Comparison of ENCODE assay signal across 8 cellular contexts in genomic region chr9:99118782-99119466, GRCh38. TPM values are rescaled to one million over a fixed set of nuclear protein-coding genes. Genes with fewer than 3 reads are reported as not detected.
DNase-seq lines count a peak whose midpoint lies in the region; ATAC-seq, FAIRE-seq and TF ChIP-seq lines count a peak whose summit lies in the region.

No MANE protein-coding gene starts in this region.

- CTCF ChIA-PET in OCI-LY7 (lab: Charles Lee; ENCODE audit: unreplicated experiment), result interaction anchor here (0.6 kb wide), 1 partner anchor 105 kb away, joined by 3 read pairs; no protein-coding TSS in a partner anchor
- CTCF ChIA-PET in K562 (lab: Yijun Ruan, JAX; ENCODE audit: low intra/inter-chr PET ratio), result no interaction called here

- H3K9me2 ChIP-seq in OCI-LY7 (ENCODE audit: insufficient read depth, low read length), result no peaks in the 10 kb centered on the region

- peak overlapping the region; percentile 100 for H3K27ac ChIP-seq in OCI-LY7 (ENCODE audit: low read depth, low read length, poor library complexity, severe bottlenecking)
- no peak overlapping the region for H3K27ac ChIP-seq in K562 (ENCODE audit: extremely low read depth, low read depth, low read length)

- peaks cover 7% of the 10 kb centered on the region for H3K36me3 ChIP-seq in OCI-LY7 (ENCODE audit: insufficient read depth, low read length)
- H3K36me3 ChIP-seq in K562 (ENCODE audit: control insufficient read depth, insufficient read depth, low read length), result peaks cover 11% of the 10 kb centered on the region; the same call in 2 of the 3 replicates

- in situ Hi-C loops in K562 (cut with MboI), result no loop called here

- DNase-seq in OCI-LY7 (ENCODE audit: low spot score) (peak; percentile 81), K562 (ENCODE audit: extremely low read depth in 1 of 4, low spot score in 3 of 4) (no peak), H4 (ENCODE audit: low spot score) (no peak), NCI-H748 (lab: John Stamatoyannopoulos, UW; ENCODE audit: unreplicated experiment) (no peak), AG08396 (ENCODE audit: low spot score) (no peak), SHP77 (lab: John Stamatoyannopoulos, UW) (no peak)

- peaks cover 95% of the 10 kb centered on the region for H3K4me1 ChIP-seq in OCI-LY7 (ENCODE audit: insufficient read depth, low read length, poor library complexity, severe bottlenecking)
- H3K4me1 ChIP-seq in K562 (replicated peaks in 1 of 2; ENCODE audit: control insufficient read depth in 2 of 2, insufficient read depth in 2 of 2, low read length in 2 of 2), result peaks cover 2 to 34% of the 10 kb centered on the region in 2 experiments; a peak in 4 of 5 replicates

- H3K79me2 ChIP-seq in OCI-LY7 (ENCODE audit: insufficient read depth, low read depth, low read length), result peaks cover 85% of the 10 kb centered on the region
- H3K79me2 ChIP-seq in K562 (ENCODE audit: control insufficient read depth, insufficient read depth, low read length), result peaks cover 100% of the 10 kb centered on the region

- no peak for TF ChIP-seq RAD21 in K562 (CRISPR knock-in tag; conservative IDR thresholded peaks at IDR 0.05 in 1 of 2, IDR thresholded peaks at IDR 0.05 in 1 of 2)

- no peak for TF ChIP-seq CTCF in OCI-LY7 (conservative IDR thresholded peaks at IDR 0.05; ENCODE audit: low read length)
- TF ChIP-seq CTCF in K562 (IDR thresholded peaks at IDR 0.05 in 2 of 3, conservative IDR thresholded peaks at IDR 0.05 in 1 of 3; ENCODE audit: insufficient read depth in 2 of 3, low read depth in 1 of 3, low read length in 3 of 3), result no peak

- ATAC-seq in GM18868 (IDR thresholded peaks at IDR 0.05; ENCODE audit: unreplicated experiment) (peak; percentile 98), HG02852 (IDR thresholded peaks at IDR 0.05; ENCODE audit: unreplicated experiment) (peak; percentile 98), K562 (no peak)

- no peak for TF ChIP-seq POLR2A in K562 (conservative IDR thresholded peaks at IDR 0.05)

- H2AFZ ChIP-seq in OCI-LY7 (ENCODE audit: low read length) (peak overlapping the region; percentile 15; the same call in 1 of the 2 replicates), K562 (ENCODE audit: low read depth, low read length) (no peak overlapping the region)

- POLR2A ChIA-PET in OCI-LY7 (lab: Charles Lee) (interaction anchor here (0.6 to 5.2 kb wide), 16 partner anchors 8 to 925 kb away, joined by 3 to 53 read pairs (median 5); partner anchors contain the start of genes ALG2 and TGFBR1), K562 (lab: Yijun Ruan, JAX) (no interaction called here)

- H4K20me1 ChIP-seq in OCI-LY7 (ENCODE audit: insufficient read depth, low read length) (no peaks in the 10 kb centered on the region), K562 (replicated peaks; ENCODE audit: control insufficient read depth, insufficient read depth, low read length) (peaks cover 15% of the 10 kb centered on the region)

- H3K4me3 ChIP-seq in OCI-LY7 (ENCODE audit: low read depth, low read length, poor library complexity, severe bottlenecking) (peak overlapping the region; percentile 63), K562 (no peak overlapping the region)

- no peak for FAIRE-seq in K562 (lab: Jason Lieb, UNC)

- H3K9ac ChIP-seq in K562 (ENCODE audit: insufficient read depth in 1 of 2, low read depth in 2 of 2, low read length in 2 of 2), result no peak overlapping the region

- H3K27me3 ChIP-seq in K562 (ENCODE audit: control insufficient read depth in 2 of 2, insufficient read depth in 2 of 2, low read length in 2 of 2), result no peaks in the 10 kb centered on the region

- intact Hi-C loops in OCI-LY7 (cut with micrococcal nuclease; ENCODE audit: unreplicated experiment) (loop anchor here (10.0 kb wide), 1 partner anchor 976 kb away; the partner anchor contains the start of genes ERP44 and INVS), K562 (cut with micrococcal nuclease) (no loop called here)

- TF ChIP-seq EP300 in K562 (IDR thresholded peaks at IDR 0.05; ENCODE audit: low read length), result no peak

- BruUV-seq in OCI-LY7 (replicated peaks; lab: Mats Ljungman, UMichigan) (no TSS peak), K562 (replicated peaks; lab: Mats Ljungman, UMichigan) (no TSS peak)

- H3K4me2 ChIP-seq in OCI-LY7 (ENCODE audit: low read length), result peak overlapping the region; percentile 91
- H3K4me2 ChIP-seq in K562 (ENCODE audit: insufficient read depth, low read length), result no peak overlapping the region

- 67% methylated on average over 7 of the region's 7 CpGs for WGBS in K562 (ENCODE audit: insufficient coverage, low coverage, missing lambda C conversion rate)

- H3K9me1 ChIP-seq in K562 (ENCODE audit: control insufficient read depth, insufficient read depth, low read length), result no peaks in the 10 kb centered on the region

- H3K9me3 ChIP-seq in OCI-LY7 (ENCODE audit: low read length) (peaks cover 6% of the 10 kb centered on the region; the same call in 1 of the 2 replicates), K562 (replicated peaks; ENCODE audit: control insufficient read depth, insufficient read depth, low read depth, low read length) (no peaks in the 10 kb centered on the region)

TF ChIP-seq in K562, 482 proteins besides CTCF, POLR2A, EP300 and RAD21:
- TF ChIP-seq KDM1A (IDR thresholded peaks at IDR 0.05), result peak; percentile 22 to 31; a peak in 1 of 4 replicates
- TF ChIP-seq RCOR1 (IDR thresholded peaks at IDR 0.05; ENCODE audit: borderline replicate concordance in 1 of 2, low read depth in 2 of 2, low read length in 2 of 2), result peak in 1 of 2 experiments; percentile 41; a peak in 1 of 4 replicates
- TF ChIP-seq GABPB2 (CRISPR knock-in tag; conservative IDR thresholded peaks at IDR 0.05), result no peak

RNA-seq across cellular contexts. Expression of gene TGFBR1, which starts 14.0 kb away (rescaled TPM):
- total RNA-seq in OCI-LY7 (2014; rRNA removed; shearing (Covaris generic)), result 13.6 and 14.3 TPM in 2 replicates
- total RNA-seq in OCI-LY7 (2022) (36.7 and 43.6 TPM in 2 replicates), K562 (2014; rRNA removed) (22.0 and 23.8 TPM in 2 replicates), K562 (2014; rRNA removed; fragmentation: Illumina TruSeq; extraction: Trizol) (43.7 and 52.6 TPM in 2 replicates), K562 (2015; rRNA removed; fragmentation: Illumina TruSeq; extraction: Trizol) (39.6 and 42.7 TPM in 2 replicates), K562 (2021) (47.1 and 51.9 TPM in 2 replicates)
- 128 and 138 TPM in 2 replicates for total RNA-seq in K562 (2011; cell fraction: chromatin; rRNA removed; ENCODE audit: low replicate concordance)
- 54.0 and 59.5 TPM in 2 replicates for total RNA-seq in K562 (2011; cell fraction: nucleolus; rRNA removed)
- total RNA-seq in K562 (2011; cell fraction: nucleoplasm; rRNA removed), result 105 and 166 TPM in 2 replicates
- polyA plus RNA-seq in K562 (2011; rRNA removed) (60.6 and 62.4 TPM in 2 replicates), K562 (2014; fragmentation: Illumina TruSeq; extraction: Trizol) (21.0 and 22.9 TPM in 2 replicates), K562 (2014; fragmentation: Nextera tagmentation; extraction: Ambion mirVana) (10 to 100 TPM; 15.9 to 57.6 TPM), K562 (2014; rRNA removed) (14.0 and 15.5 TPM in 2 replicates)
- polyA plus RNA-seq in K562 (2011; cell fraction: cytosol; rRNA removed), result 26.0 and 33.7 TPM in 2 replicates
- 34.5 and 36.0 TPM in 2 replicates for polyA plus RNA-seq in K562 (2011; cell fraction: nucleus; rRNA removed)
- 21.8 and 26.0 TPM in 2 replicates for polyA plus RNA-seq in K562 (2012)
- 200 and 204 TPM in 2 replicates for polyA minus RNA-seq in K562 (2011; rRNA and poly(A)+ RNA removed)
- 71.2 and 76.9 TPM in 2 replicates for polyA minus RNA-seq in K562 (2011; cell fraction: cytosol; rRNA and poly(A)+ RNA removed)
- polyA minus RNA-seq in K562 (2011; cell fraction: nucleus; rRNA and poly(A)+ RNA removed), result 21.1 and 40.8 TPM in 2 replicates
- total RNA-seq in H4 (2014; rRNA removed; shearing (Covaris generic)), result 31.7 and 35.7 TPM in 2 replicates
